ENCODE assay signal across 8 cellular contexts in genomic region chr17:44708401-44709263, GRCh38. TPM values are rescaled to one million over a fixed set of nuclear protein-coding genes. Genes with fewer than 3 reads are reported as not detected.
DNase-seq lines count a peak whose midpoint lies in the region; ATAC-seq lines count a peak whose summit lies in the region.

DBF4B (plus strand) TSS chr17:44708665; CDS start chr17:44708821, 156 bp downstream.

- H3K9ac ChIP-seq in endocrine pancreas (ENCODE audit: control insufficient read depth, insufficient read depth, low read length) = peak within 1 kb of the TSS; percentile 83

- H3K9me3 ChIP-seq in endocrine pancreas (ENCODE audit: control insufficient read depth, low read length) = no peaks in the 10 kb centered on the region

- H3K4me3 Mint-ChIP-seq in memory B cell = no peak within 1 kb of the TSS

- DNase-seq in GM04504 (ENCODE audit: low read depth) (peak; percentile 82), HT1080 (ENCODE audit: low read depth) (peak; percentile 90), memory B cell (ENCODE audit: low spot score in 2 of 2) (peak; percentile 71 to 81)
- peak; percentile 65 for DNase-seq in NK-92 treated with Interleukin-12 subunit alpha and Interleukin-12 subunit beta, amount 100 ng/mL, for 24 hours (lab: John Stamatoyannopoulos, UW)
- peak; percentile 89 for DNase-seq in activated CD8-positive, alpha-beta memory T cell treated with anti-CD3 and anti-CD28 coated beads for 24 hours
- DNase-seq in stimulated activated CD4-positive, alpha-beta T cell treated with anti-CD3 and anti-CD28 coated beads, TNF-alpha, amount 100 ng/mL, for 48 hours (ENCODE audit: low read depth in 3 of 3) = peak; percentile 68 to 80 (median 75)

- H3K4me1 ChIP-seq in endocrine pancreas (ENCODE audit: control insufficient read depth, insufficient read depth, low read length) = peaks cover 5% of the 10 kb centered on the region

- no peaks in the 10 kb centered on the region for H3K27me3 ChIP-seq in endocrine pancreas (ENCODE audit: control insufficient read depth, insufficient read depth, low read length)

- peaks cover 2% of the 10 kb centered on the region for H3K36me3 Mint-ChIP-seq in memory B cell

- ATAC-seq in memory B cell (ENCODE audit: low read depth) (peak; percentile 96), GM19395 (IDR thresholded peaks at IDR 0.05; ENCODE audit: unreplicated experiment) (no peak)

- H3K27me3 Mint-ChIP-seq in memory B cell = peaks cover 2% of the 10 kb centered on the region

- no peak within 1 kb of the TSS for H3K27ac Mint-ChIP-seq in memory B cell

- H3K4me3 ChIP-seq in endocrine pancreas (ENCODE audit: control insufficient read depth, insufficient read depth, low read length) = peak within 1 kb of the TSS; percentile 71

- no peaks in the 10 kb centered on the region for H3K36me3 ChIP-seq in endocrine pancreas (ENCODE audit: control insufficient read depth, insufficient read depth, low read length)

- no peaks in the 10 kb centered on the region for H3K9me3 Mint-ChIP-seq in memory B cell

- H3K4me1 Mint-ChIP-seq in memory B cell = peaks cover 2% of the 10 kb centered on the region

RNA-seq across cellular contexts. Expression of gene DBF4B, which starts in this region (rescaled TPM):
- total RNA-seq in HT1080 (2014; rRNA removed; shearing (Covaris generic)) = 11.4 and 11.6 TPM in 2 replicates
- 11.3 and 11.7 TPM in 2 replicates for polyA plus RNA-seq in HT1080 (2015; cell fraction: cytosol; rRNA removed)
- polyA plus RNA-seq in HT1080 (2015; cell fraction: nucleus; rRNA removed) = 32.3 and 37.0 TPM in 2 replicates
